Comparison of ENCODE assay signal across 8 cellular contexts in the genomic region with DNA sequence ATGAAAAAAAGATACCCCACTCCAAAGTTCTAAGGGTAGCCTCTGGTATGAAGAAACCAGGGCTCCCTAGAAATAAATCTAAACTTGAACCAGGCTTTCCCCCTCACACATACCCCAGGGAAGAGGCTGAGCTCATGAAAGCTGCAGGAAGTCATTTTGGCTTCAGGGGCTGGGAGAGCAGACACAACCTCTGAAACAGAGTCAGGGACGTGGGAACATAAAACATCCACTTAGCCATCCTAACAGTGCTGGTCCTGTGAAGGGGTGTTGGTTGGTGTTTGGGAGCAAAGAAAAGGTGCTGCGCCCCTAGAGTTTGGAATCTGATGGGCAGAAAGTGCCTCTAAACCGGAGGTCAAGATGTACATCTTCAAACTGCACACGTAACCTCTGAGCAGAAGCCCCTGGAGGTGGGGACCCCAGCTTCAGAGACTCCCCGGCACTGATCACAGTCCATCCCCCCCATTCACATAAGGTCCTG. TPM values are rescaled to one million over a fixed set of nuclear protein-coding genes. Genes with fewer than 3 reads are reported as not detected.
DNase-seq lines count a peak whose midpoint lies in the region; ATAC-seq and TF ChIP-seq lines count a peak whose summit lies in the region.

No MANE protein-coding gene starts in this region.

- ATAC-seq in upper lobe of right lung, result peak; percentile 6
- no peak for ATAC-seq in mucosa of descending colon

- H3K27ac Mint-ChIP-seq in activated naive CD4-positive, alpha-beta T cell treated with anti-CD3 and anti-CD28 coated beads for 36 hours, result peak overlapping the region; percentile 87

- H3K9me3 Mint-ChIP-seq in activated naive CD4-positive, alpha-beta T cell treated with anti-CD3 and anti-CD28 coated beads for 36 hours, result no peaks in the 10 kb centered on the region

- H3K4me3 ChIP-seq in adipocyte (ENCODE audit: low read length) (peak overlapping the region; percentile 36), liver (ENCODE audit: low read depth in 1 of 3, low read length in 3 of 3) (no peak overlapping the region), upper lobe of right lung (peak overlapping the region; percentile 3), mucosa of descending colon (no peak overlapping the region)

- H3K27me3 ChIP-seq in adipocyte (replicated peaks; ENCODE audit: control insufficient read depth, insufficient read depth, low read length), result no peaks in the 10 kb centered on the region
- H3K27me3 ChIP-seq in liver (ENCODE audit: control insufficient read depth in 4 of 4, insufficient read depth in 4 of 4, low read length in 3 of 4), result no peaks in the 10 kb centered on the region
- H3K27me3 ChIP-seq in upper lobe of right lung, result no peaks in the 10 kb centered on the region

- CTCF ChIA-PET in activated naive CD4-positive, alpha-beta T cell treated with anti-CD3 and anti-CD28 coated beads for 36 hours (lab: Charles Lee), result no interaction called here

- no peaks in the 10 kb centered on the region for H3K36me3 Mint-ChIP-seq in activated naive CD4-positive, alpha-beta T cell treated with anti-CD3 and anti-CD28 coated beads for 36 hours (ENCODE audit: low read depth)

- peaks cover 20% of the 10 kb centered on the region for H3K4me1 Mint-ChIP-seq in activated naive CD4-positive, alpha-beta T cell treated with anti-CD3 and anti-CD28 coated beads for 36 hours (ENCODE audit: low read depth)

- WGBS in liver, result 62% methylated on average over 5 of the region's 5 CpGs

- no peak for TF ChIP-seq CTCF in liver (IDR thresholded peaks at IDR 0.05; ENCODE audit: low read depth, low read length, missing input control)
- TF ChIP-seq CTCF in upper lobe of right lung (IDR thresholded peaks at IDR 0.05), result no peak
- no peak for TF ChIP-seq CTCF in mucosa of descending colon (IDR thresholded peaks at IDR 0.05)

- peaks cover 16% of the 10 kb centered on the region for H3K4me1 ChIP-seq in adipocyte (ENCODE audit: control insufficient read depth, insufficient read depth, low read length)
- H3K4me1 ChIP-seq in liver (ENCODE audit: control insufficient read depth in 4 of 4, insufficient read depth in 4 of 4, low read length in 3 of 4), result peaks cover 6 to 16% (median 12%) of the 10 kb centered on the region in 4 donors
- peaks cover 32% of the 10 kb centered on the region for H3K4me1 ChIP-seq in upper lobe of right lung
- peaks cover 19% of the 10 kb centered on the region for H3K4me1 ChIP-seq in mucosa of descending colon (ENCODE audit: low read depth)

- H3K27ac ChIP-seq in liver (ENCODE audit: low read depth in 1 of 2, low read length in 2 of 2) (peak overlapping the region; percentile 64 to 85), upper lobe of right lung (peak overlapping the region; percentile 75)

- intact Hi-C loops in activated naive CD4-positive, alpha-beta T cell treated with anti-CD3 and anti-CD28 coated beads for 36 hours (cut with micrococcal nuclease), result loop anchor here (1.0 to 5.0 kb wide), 5 partner anchors 15 to 182 kb away; partner anchors contain the start of genes RAB3D, SWSAP1 and ZNF653
- intact Hi-C loops in upper lobe of right lung (cut with DNase I) (no loop called here), mucosa of descending colon (cut with DNase I, micrococcal nuclease) (no loop called here)

- peaks cover 7% of the 10 kb centered on the region for H3K27me3 Mint-ChIP-seq in activated naive CD4-positive, alpha-beta T cell treated with anti-CD3 and anti-CD28 coated beads for 36 hours (ENCODE audit: low read depth)

- H3K9me3 ChIP-seq in adipocyte (ENCODE audit: control insufficient read depth, low read length), result no peaks in the 10 kb centered on the region
- no peaks in the 10 kb centered on the region for H3K9me3 ChIP-seq in liver (ENCODE audit: control insufficient read depth in 4 of 4, low read length in 3 of 4)
- H3K9me3 ChIP-seq in upper lobe of right lung, result no peaks in the 10 kb centered on the region
- H3K9me3 ChIP-seq in mucosa of descending colon, result no peaks in the 10 kb centered on the region

- no peak for DNase-seq in activated naive CD4-positive, alpha-beta T cell treated with anti-CD3 and anti-CD28 coated beads for 36 hours
- DNase-seq in activated naive CD4-positive, alpha-beta T cell (lab: John Stamatoyannopoulos, UW), result no peak
- DNase-seq in adipocyte (ENCODE audit: low read depth) (no peak), upper lobe of right lung (no peak), SK-N-DZ (ENCODE audit: low spot score) (no peak), NAMALWA (ENCODE audit: low spot score) (no peak), mucosa of descending colon (no peak)

- no peak for TF ChIP-seq RAD21 in liver (IDR thresholded peaks at IDR 0.05)

- H3K4me3 Mint-ChIP-seq in activated naive CD4-positive, alpha-beta T cell treated with anti-CD3 and anti-CD28 coated beads for 36 hours, result peak overlapping the region; percentile 75

- H3K36me3 ChIP-seq in adipocyte (ENCODE audit: control insufficient read depth, insufficient read depth, low read length, severe bottlenecking) (no peaks in the 10 kb centered on the region), liver (ENCODE audit: control insufficient read depth in 4 of 4, insufficient read depth in 3 of 4, low read depth in 1 of 4, low read length in 3 of 4) (peaks cover 0 to 2% (median 0%) of the 10 kb centered on the region in 4 donors), upper lobe of right lung (peaks cover 29% of the 10 kb centered on the region), mucosa of descending colon (ENCODE audit: low read depth) (no peaks in the 10 kb centered on the region)

- peak overlapping the region; percentile 44 for H3K9ac ChIP-seq in adipocyte (ENCODE audit: low read length)
- H3K9ac ChIP-seq in liver (ENCODE audit: low read depth in 1 of 2, low read length in 2 of 2), result no peak overlapping the region

TF ChIP-seq in liver, 16 proteins besides CTCF, POLR2A, EP300 and RAD21:
- TF ChIP-seq ATF3 (IDR thresholded peaks at IDR 0.05) (no peak), EGR1 (IDR thresholded peaks at IDR 0.05; ENCODE audit: low read depth in 2 of 2) (no peak)
TF ChIP-seq in liver: peak in this region for 0.

RNA-seq across cellular contexts. Expression of gene RAB3D, which starts 15.8 kb away (rescaled TPM):
- 10 to 100 TPM in 1 of 2 experiments, 1 to 10 TPM in 1; 9.8 to 10.7 TPM for total RNA-seq in activated naive CD4-positive, alpha-beta T cell treated with anti-CD3 and anti-CD28 coated beads for 36 hours
- 10 to 100 TPM in 1 of 2 donors, 1 to 10 TPM in 1; 9.5 to 10.2 TPM for total RNA-seq in liver
- 1 to 10 TPM; 1.1 to 1.4 TPM for polyA plus RNA-seq in liver
- total RNA-seq in upper lobe of right lung, result 52.7 TPM
- polyA plus RNA-seq in SK-N-DZ (2014; cell fraction: cytosol; rRNA removed), result 4.5 and 6.4 TPM in 2 replicates
- 1.8 and 3.1 TPM in 2 replicates for polyA plus RNA-seq in SK-N-DZ (2014; cell fraction: nucleus; rRNA removed)
- total RNA-seq in mucosa of descending colon, result 10 to 100 TPM; 21.0 to 34.9 (median 33.9) TPM

RNA-seq across cellular contexts. Expression of gene TMEM205, which starts 22.4 kb away (rescaled TPM):
- total RNA-seq in activated naive CD4-positive, alpha-beta T cell treated with anti-CD3 and anti-CD28 coated beads for 36 hours, result 10 to 100 TPM; 21.4 to 24.2 TPM
- total RNA-seq in liver (100 to 1,000 TPM; 110 to 268 TPM), upper lobe of right lung (74.6 TPM), mucosa of descending colon (10 to 100 TPM; 37.3 to 61.8 (median 55.7) TPM)
- 100 to 1,000 TPM; 275 to 410 TPM for polyA plus RNA-seq in liver
- 185 and 229 TPM in 2 replicates for polyA plus RNA-seq in SK-N-DZ (2014; cell fraction: cytosol; rRNA removed)
- 149 and 192 TPM in 2 replicates for polyA plus RNA-seq in SK-N-DZ (2014; cell fraction: nucleus; rRNA removed)

RNA-seq across cellular contexts. Expression of gene CCDC159, which starts 22.7 kb away (rescaled TPM):
- 10 to 100 TPM; 15.2 to 16.5 TPM for total RNA-seq in activated naive CD4-positive, alpha-beta T cell treated with anti-CD3 and anti-CD28 coated beads for 36 hours
- total RNA-seq in liver, result 10 to 100 TPM in 1 of 2 donors, 1 to 10 TPM in 1; 6.3 to 19.3 TPM
- 10 to 100 TPM; 13.7 to 25.2 TPM for polyA plus RNA-seq in liver
- total RNA-seq in upper lobe of right lung, result 39.4 TPM
- 1.7 and 3.4 TPM in 2 replicates for polyA plus RNA-seq in SK-N-DZ (2014; cell fraction: cytosol; rRNA removed)
- 2.6 and 6.1 TPM in 2 replicates for polyA plus RNA-seq in SK-N-DZ (2014; cell fraction: nucleus; rRNA removed)
- total RNA-seq in mucosa of descending colon, result 10 to 100 TPM; 27.4 to 40.5 (median 38.8) TPM

RNA-seq across cellular contexts. Expression of gene TSPAN16, which starts 27.7 kb away (rescaled TPM):
- total RNA-seq in activated naive CD4-positive, alpha-beta T cell treated with anti-CD3 and anti-CD28 coated beads for 36 hours, result not detected
- total RNA-seq in liver (not detected), upper lobe of right lung (not detected), mucosa of descending colon (not detected)
- polyA plus RNA-seq in liver, result not detected
- not detected in 2 replicates for polyA plus RNA-seq in SK-N-DZ (2014; cell fraction: cytosol; rRNA removed)
- not detected in 2 replicates for polyA plus RNA-seq in SK-N-DZ (2014; cell fraction: nucleus; rRNA removed)

RNA-seq across cellular contexts. Expression of gene PLPPR2, which starts 31.6 kb away (rescaled TPM):
- 1 to 10 TPM; 2.6 to 2.8 TPM for total RNA-seq in activated naive CD4-positive, alpha-beta T cell treated with anti-CD3 and anti-CD28 coated beads for 36 hours
- 1 to 10 TPM; 1.3 to 6.9 TPM for total RNA-seq in liver
- 10 to 100 TPM in 1 of 2 donors, 1 to 10 TPM in 1; 7.6 to 12.6 TPM for polyA plus RNA-seq in liver
- 26.5 TPM for total RNA-seq in upper lobe of right lung
- 6.9 and 11.1 TPM in 2 replicates for polyA plus RNA-seq in SK-N-DZ (2014; cell fraction: cytosol; rRNA removed)
- 12.5 and 16.5 TPM in 2 replicates for polyA plus RNA-seq in SK-N-DZ (2014; cell fraction: nucleus; rRNA removed)
- 10 to 100 TPM in 1 of 3 donors, 1 to 10 TPM in 2; 5.1 to 32.8 (median 7.4) TPM for total RNA-seq in mucosa of descending colon

Comparison
In these comparisons a context has a peak if more than half of its experiments do, and no peak if none do; other contexts are left out.
1. H3K4me3 ChIP-seq: peak in adipocyte (single experiment) and upper lobe of right lung (single experiment); none in liver (0 of 3) and mucosa of descending colon (single experiment).